In genomic region chr6:30744054-30744805, GRCh38 we compare ENCODE assay signal across 8 cellular contexts.
A peak's percentile ranks its signal among the peaks of the same experiment; 100 is the strongest.
DNase-seq lines count a peak whose midpoint lies in the region; ATAC-seq and TF ChIP-seq lines count a peak whose summit lies in the region.

Gene IER3 (minus strand): TSS chr6:30744547. CDS start chr6:30744518, 29 bp downstream.

- DNase-seq in DMS153 (lab: John Stamatoyannopoulos, UW) (peak; percentile 68), NOMO-1 treated with dmso at 0.1 percent for 144 hours (lab: John Stamatoyannopoulos, UW; ENCODE audit: unreplicated experiment) (peak; percentile 66), activated T-cell treated with anti-CD3 and anti-CD28 coated beads for 24 hours (ENCODE audit: low read depth) (peak; percentile 88), erythroblast (lab: John Stamatoyannopoulos, UW) (peak; percentile 75 to 83)
- peak; percentile 75 for DNase-seq in stimulated activated CD8-positive, alpha-beta memory T cell treated with anti-CD3 and anti-CD28 coated beads, Interleukin-4, amount 100 ng/mL, for 24 hours (ENCODE audit: low read depth)

- peak within 1 kb of the TSS; percentile 88 to 99 for H3K9ac ChIP-seq in mucosa of rectum (ENCODE audit: low read depth in 1 of 2, low read length in 2 of 2)

- H3K27me3 ChIP-seq in mucosa of rectum (ENCODE audit: control insufficient read depth in 2 of 2, insufficient read depth in 2 of 2, low read length in 2 of 2) = no peaks in the 10 kb centered on the region

- H3K9me3 ChIP-seq in mucosa of rectum (ENCODE audit: control insufficient read depth in 2 of 2, low read length in 2 of 2) = no peaks in the 10 kb centered on the region

- peak within 1 kb of the TSS; percentile 89 to 98 for H3K4me3 ChIP-seq in mucosa of rectum (ENCODE audit: low read length in 2 of 2)

- TF ChIP-seq POLR2A in erythroblast (IDR thresholded peaks at IDR 0.05; ENCODE audit: low read length) = peak; percentile 95

- ATAC-seq in HG02798 (IDR thresholded peaks at IDR 0.05; ENCODE audit: poor library complexity, unreplicated experiment) = peak; percentile 33
- ATAC-seq in GM19351 (IDR thresholded peaks at IDR 0.05; ENCODE audit: unreplicated experiment) = no peak

- H3K4me1 ChIP-seq in mucosa of rectum (ENCODE audit: control insufficient read depth in 2 of 2, insufficient read depth in 2 of 2, low read length in 2 of 2) = peaks cover 39 to 61% of the 10 kb centered on the region in 2 donors

- H3K36me3 ChIP-seq in mucosa of rectum (ENCODE audit: control insufficient read depth in 2 of 2, insufficient read depth in 2 of 2, low read length in 2 of 2) = peaks cover 11 to 16% of the 10 kb centered on the region in 2 donors

- H3K27ac ChIP-seq in mucosa of rectum (ENCODE audit: low read depth in 2 of 2, low read length in 2 of 2) = peak within 1 kb of the TSS; percentile 94 to 97
